In genomic region chr1:16167331-16168143, GRCh38 we compare ENCODE assay signal across 8 cellular contexts. TPM values are rescaled to one million over a fixed set of nuclear protein-coding genes. Genes with fewer than 3 reads are reported as not detected.
DNase-seq lines count a peak whose midpoint lies in the region; ATAC-seq and TF ChIP-seq lines count a peak whose summit lies in the region.

No MANE protein-coding gene starts in this region.

- H3K9me3 ChIP-seq in CD4-positive, alpha-beta T cell (ENCODE audit: control insufficient read depth, low read length), result no peaks in the 10 kb centered on the region
- H3K9me3 ChIP-seq in mesodermal cell (ENCODE audit: control insufficient read depth, low read length), result no peaks in the 10 kb centered on the region

- peaks cover 60% of the 10 kb centered on the region for H3K4me1 Mint-ChIP-seq in CD4-positive, alpha-beta T cell (ENCODE audit: low read depth)

- H3K27me3 Mint-ChIP-seq in CD4-positive, alpha-beta T cell, result no peaks in the 10 kb centered on the region

- ATAC-seq in CD4-positive, alpha-beta T cell (ENCODE audit: poor library complexity), result peak; percentile 87
- peak; percentile 60 for ATAC-seq in HG03103 (IDR thresholded peaks at IDR 0.05; ENCODE audit: low read depth, unreplicated experiment)

- no peak for TF ChIP-seq CTCF in CD4-positive, alpha-beta T cell (IDR thresholded peaks at IDR 0.05)
- no peak for TF ChIP-seq CTCF in choroid plexus epithelial cell (conservative IDR thresholded peaks at IDR 0.05; ENCODE audit: low read depth, low read length)

- CTCF ChIA-PET in CD4-positive, alpha-beta T cell (lab: Charles Lee), result no interaction called here

- H3K27me3 ChIP-seq in CD4-positive, alpha-beta T cell (ENCODE audit: control insufficient read depth, insufficient read depth, low read length), result no peaks in the 10 kb centered on the region

- intact Hi-C loops in CD4-positive, alpha-beta T cell (cut with DNase I, micrococcal nuclease), result loop anchor here in 1 of 2 experiments (1.0 kb wide), 1 partner anchor 11 kb away; the partner anchor contains the start of gene EPHA2

- DNase-seq in CD4-positive, alpha-beta T cell, result peak; percentile 38 to 67 (median 55)
- peak; percentile 51 for DNase-seq in activated CD4-positive, alpha-beta T cell treated with anti-CD3 and anti-CD28 coated beads for 1 hour
- DNase-seq in choroid plexus epithelial cell (ENCODE audit: low read depth) (no peak), NCI-H774 (lab: John Stamatoyannopoulos, UW) (no peak), NCI-H1417 treated with DMSO at 0.1 percent for 48 hours (lab: John Stamatoyannopoulos, UW) (no peak)
- peak; percentile 43 to 52 for DNase-seq in stimulated activated CD8-positive, alpha-beta memory T cell treated with anti-CD3 and anti-CD28 coated beads, Interleukin-7, amount 100 ng/mL, for 4 hours (ENCODE audit: low read depth in 2 of 2)

- H3K4me1 ChIP-seq in mesodermal cell (ENCODE audit: control insufficient read depth, insufficient read depth, low read length, poor library complexity, severe bottlenecking), result peaks cover 45% of the 10 kb centered on the region

- no peak overlapping the region for H3K27ac ChIP-seq in CD4-positive, alpha-beta T cell (ENCODE audit: low read depth, low read length)
- no peak overlapping the region for H3K27ac ChIP-seq in mesodermal cell (ENCODE audit: low read depth, low read length, severe bottlenecking)

- H3K9me3 Mint-ChIP-seq in CD4-positive, alpha-beta T cell, result no peaks in the 10 kb centered on the region

- no peaks in the 10 kb centered on the region for H3K36me3 ChIP-seq in mesodermal cell (ENCODE audit: control insufficient read depth, insufficient read depth, low read length)

- peak overlapping the region; percentile 62 for H3K4me3 ChIP-seq in choroid plexus epithelial cell (ENCODE audit: low read depth, low read length)
- H3K4me3 ChIP-seq in mesodermal cell (ENCODE audit: extremely low read depth, insufficient read depth, low read length, poor library complexity, severe bottlenecking), result peak overlapping the region; percentile 45

- peak overlapping the region; percentile 16 for H3K27ac Mint-ChIP-seq in CD4-positive, alpha-beta T cell

- H3K4me3 Mint-ChIP-seq in CD4-positive, alpha-beta T cell, result peak overlapping the region; percentile 70

- POLR2A ChIA-PET in CD4-positive, alpha-beta T cell (lab: Charles Lee), result interaction anchor here (0.9 to 1.1 kb wide), 2 partner anchors 11 to 50 kb away, joined by 3 to 4 read pairs; partner anchors contain the start of gene EPHA2

- 3 to 4% methylated on average over 15 to 31 of the region's 60 CpGs for WGBS in mesodermal cell (ENCODE audit: insufficient coverage in 2 of 2), 2 experiments

- no peaks in the 10 kb centered on the region for H3K36me3 Mint-ChIP-seq in CD4-positive, alpha-beta T cell (ENCODE audit: low read depth)

RNA-seq across cellular contexts. Expression of gene EPHA2, which starts 11.7 kb away (rescaled TPM):
- under 1 TPM in 1 of 2 experiments, not detected in 1; 0.22 TPM for total RNA-seq in CD4-positive, alpha-beta T cell
- 89.4 TPM for polyA plus RNA-seq in mesodermal cell (2013, experiment 1 of 2)
- 69.9 TPM for polyA plus RNA-seq in mesodermal cell (2013, experiment 2 of 2)

RNA-seq across cellular contexts. Expression of gene ARHGEF19, which starts 44.9 kb away (rescaled TPM):
- total RNA-seq in CD4-positive, alpha-beta T cell, result 1 to 10 TPM; 3.8 to 5.8 TPM
- 9.8 TPM for polyA plus RNA-seq in mesodermal cell (2013, experiment 1 of 2)
- 7.7 TPM for polyA plus RNA-seq in mesodermal cell (2013, experiment 2 of 2)

Comparison
In these comparisons a context has a peak if more than half of its experiments do, and no peak if none do; other contexts are left out.
1. DNase-seq: peak in CD4-positive, alpha-beta T cell (10 of 10), activated CD4-positive, alpha-beta T cell treated with anti-CD3 and anti-CD28 coated beads for 1 hour (single experiment) and stimulated activated CD8-positive, alpha-beta memory T cell treated with anti-CD3 and anti-CD28 coated beads, Interleukin-7, amount 100 ng/mL, for 4 hours (2 of 2); none in choroid plexus epithelial cell (single experiment), NCI-H774 (single experiment) and NCI-H1417 treated with DMSO at 0.1 percent for 48 hours (single experiment).